In the genomic region with DNA sequence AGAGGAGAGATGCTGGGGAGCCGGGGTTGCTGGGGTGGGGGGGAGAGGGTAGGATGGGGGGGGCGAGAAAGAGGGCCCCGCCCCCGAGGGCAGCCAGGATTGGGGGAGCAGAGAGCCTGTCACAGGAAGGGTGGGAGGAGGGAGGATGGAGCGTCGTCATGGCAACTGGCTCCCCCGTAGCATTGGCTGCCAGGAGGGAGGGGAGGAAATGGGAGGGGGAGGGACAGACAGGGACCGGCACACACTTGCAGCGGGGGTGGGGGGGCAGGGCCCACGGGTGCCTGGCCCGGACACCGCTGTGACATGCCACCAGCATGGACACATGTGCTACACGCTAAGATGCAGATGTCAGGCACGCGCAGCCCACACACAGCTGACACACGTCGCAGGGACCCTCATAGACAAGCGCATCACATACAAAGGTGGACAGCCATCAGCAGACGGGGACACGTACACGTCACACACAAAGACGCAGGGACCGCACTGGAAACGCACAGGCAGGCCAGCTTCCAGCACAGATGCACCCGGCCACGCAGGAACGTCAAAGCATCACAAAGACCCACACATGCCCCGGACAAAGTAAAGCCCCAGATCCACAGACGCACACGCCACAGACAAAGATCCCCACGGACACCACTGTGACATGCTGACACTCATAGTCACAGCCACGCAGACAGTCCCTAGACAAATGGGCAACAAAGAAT, we compare ENCODE assay signal across 8 cellular contexts. TPM values are rescaled to one million over a fixed set of nuclear protein-coding genes. Genes with fewer than 3 reads are reported as not detected.
DNase-seq lines count a peak whose midpoint lies in the region; ATAC-seq and TF ChIP-seq lines count a peak whose summit lies in the region.

A gene with protein sequence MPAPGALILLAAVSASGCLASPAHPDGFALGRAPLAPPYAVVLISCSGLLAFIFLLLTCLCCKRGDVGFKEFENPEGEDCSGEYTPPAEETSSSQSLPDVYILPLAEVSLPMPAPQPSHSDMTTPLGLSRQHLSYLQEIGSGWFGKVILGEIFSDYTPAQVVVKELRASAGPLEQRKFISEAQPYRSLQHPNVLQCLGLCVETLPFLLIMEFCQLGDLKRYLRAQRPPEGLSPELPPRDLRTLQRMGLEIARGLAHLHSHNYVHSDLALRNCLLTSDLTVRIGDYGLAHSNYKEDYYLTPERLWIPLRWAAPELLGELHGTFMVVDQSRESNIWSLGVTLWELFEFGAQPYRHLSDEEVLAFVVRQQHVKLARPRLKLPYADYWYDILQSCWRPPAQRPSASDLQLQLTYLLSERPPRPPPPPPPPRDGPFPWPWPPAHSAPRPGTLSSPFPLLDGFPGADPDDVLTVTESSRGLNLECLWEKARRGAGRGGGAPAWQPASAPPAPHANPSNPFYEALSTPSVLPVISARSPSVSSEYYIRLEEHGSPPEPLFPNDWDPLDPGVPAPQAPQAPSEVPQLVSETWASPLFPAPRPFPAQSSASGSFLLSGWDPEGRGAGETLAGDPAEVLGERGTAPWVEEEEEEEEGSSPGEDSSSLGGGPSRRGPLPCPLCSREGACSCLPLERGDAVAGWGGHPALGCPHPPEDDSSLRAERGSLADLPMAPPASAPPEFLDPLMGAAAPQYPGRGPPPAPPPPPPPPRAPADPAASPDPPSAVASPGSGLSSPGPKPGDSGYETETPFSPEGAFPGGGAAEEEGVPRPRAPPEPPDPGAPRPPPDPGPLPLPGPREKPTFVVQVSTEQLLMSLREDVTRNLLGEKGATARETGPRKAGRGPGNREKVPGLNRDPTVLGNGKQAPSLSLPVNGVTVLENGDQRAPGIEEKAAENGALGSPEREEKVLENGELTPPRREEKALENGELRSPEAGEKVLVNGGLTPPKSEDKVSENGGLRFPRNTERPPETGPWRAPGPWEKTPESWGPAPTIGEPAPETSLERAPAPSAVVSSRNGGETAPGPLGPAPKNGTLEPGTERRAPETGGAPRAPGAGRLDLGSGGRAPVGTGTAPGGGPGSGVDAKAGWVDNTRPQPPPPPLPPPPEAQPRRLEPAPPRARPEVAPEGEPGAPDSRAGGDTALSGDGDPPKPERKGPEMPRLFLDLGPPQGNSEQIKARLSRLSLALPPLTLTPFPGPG (N-terminal part only) (minus strand): TSS at position 36 of the 704 bp plus-strand sequence. CDS start 259 bp downstream, outside the sequence.

- H3K4me1 Mint-ChIP-seq in Caco-2 (ENCODE audit: low read depth, unreplicated experiment) (peaks cover 24% of the 10 kb centered on the region), neural progenitor cell (peaks cover 30% of the 10 kb centered on the region), type B pancreatic cell (ENCODE audit: unreplicated experiment) (peaks cover 5% of the 10 kb centered on the region)

- H3K36me3 ChIP-seq in Caco-2 (ENCODE audit: control insufficient read depth, insufficient read depth, low read length) = no peaks in the 10 kb centered on the region
- H3K36me3 ChIP-seq in neural progenitor cell = no peaks in the 10 kb centered on the region

- DNase-seq in Caco-2 = peak in 1 of 2 experiments; percentile 43
- peak; percentile 70 for DNase-seq in NCI-H1694 treated with DMSO at 0.1 percent for 48 hours (lab: John Stamatoyannopoulos, UW)
- peak; percentile 82 for DNase-seq in activated CD4-positive, alpha-beta T cell treated with anti-CD3 and anti-CD28 coated beads for 48 hours
- peak; percentile 77 to 95 (median 93) for DNase-seq in dorsolateral prefrontal cortex
- DNase-seq in neural progenitor cell (ENCODE audit: low spot score) = peak; percentile 87
- DNase-seq in type B pancreatic cell (ENCODE audit: extremely low spot score, unreplicated experiment) = no peak

- peak within 1 kb of the TSS; percentile 53 for H3K27ac Mint-ChIP-seq in Caco-2 (ENCODE audit: unreplicated experiment)
- H3K27ac Mint-ChIP-seq in neural progenitor cell = peak within 1 kb of the TSS; percentile 81
- peak within 1 kb of the TSS; percentile 77 for H3K27ac Mint-ChIP-seq in type B pancreatic cell

- ATAC-seq in GM18511 (IDR thresholded peaks at IDR 0.05; ENCODE audit: unreplicated experiment) (no peak), GM21619 (IDR thresholded peaks at IDR 0.05; ENCODE audit: unreplicated experiment) (no peak)

- no peaks in the 10 kb centered on the region for H4K20me1 ChIP-seq in neural progenitor cell (ENCODE audit: low read depth)

- no peak within 1 kb of the TSS for H3K9ac ChIP-seq in neural progenitor cell

- intact Hi-C loops in Caco-2 (cut with micrococcal nuclease; ENCODE audit: unreplicated experiment) (loop anchor here (2.0 kb wide), 1 partner anchor 43 kb away; no protein-coding TSS in a partner anchor), dorsolateral prefrontal cortex (cut with DNase I) (loop anchor here in 1 of 2 donors (2.0 kb wide), 1 partner anchor 149 kb away; a partner anchor contains a TSS)

- peak within 1 kb of the TSS; percentile 13 to 97 (median 90) for H3K27ac ChIP-seq in dorsolateral prefrontal cortex
- no peak within 1 kb of the TSS for H3K27ac ChIP-seq in neural progenitor cell

- H3K4me1 ChIP-seq in Caco-2 (peaks cover 19% of the 10 kb centered on the region), neural progenitor cell (no peaks in the 10 kb centered on the region)

- CTCF ChIA-PET in Caco-2 (lab: Charles Lee) = no interaction called here

- no peaks in the 10 kb centered on the region for H3K9me3 Mint-ChIP-seq in Caco-2 (ENCODE audit: unreplicated experiment)
- H3K9me3 Mint-ChIP-seq in neural progenitor cell = no peaks in the 10 kb centered on the region
- no peaks in the 10 kb centered on the region for H3K9me3 Mint-ChIP-seq in type B pancreatic cell

- TF ChIP-seq CTCF in Caco-2 (IDR thresholded peaks at IDR 0.05; ENCODE audit: insufficient read depth in 1 of 2, low read depth in 1 of 2, low read length in 1 of 2, severe bottlenecking in 1 of 2, unreplicated experiment in 1 of 2) (no peak), dorsolateral prefrontal cortex (IDR thresholded peaks at IDR 0.05 in 54 of 56, conservative IDR thresholded peaks at IDR 0.05 in 2 of 56; ENCODE audit: low read depth in 1 of 56, partially characterized antibody in 56 of 56) (no peak), neural progenitor cell (IDR thresholded peaks at IDR 0.05) (no peak), type B pancreatic cell (conservative IDR thresholded peaks at IDR 0.05) (no peak)

- no peaks in the 10 kb centered on the region for H3K79me2 ChIP-seq in neural progenitor cell (ENCODE audit: low read depth)

- H3K4me3 ChIP-seq in Caco-2 (ENCODE audit: low read depth, low read length) (peak within 1 kb of the TSS; percentile 32), dorsolateral prefrontal cortex (peak within 1 kb of the TSS; percentile 52 to 87 (median 77)), neural progenitor cell (peak within 1 kb of the TSS; percentile 52)

- POLR2A ChIA-PET in Caco-2 (lab: Charles Lee) = interaction anchor here (0.5 kb wide), 1 partner anchor 342 kb away, joined by 6 read pairs; no protein-coding TSS in a partner anchor

- peak within 1 kb of the TSS; percentile 92 for H3K4me2 ChIP-seq in neural progenitor cell

- H2AFZ ChIP-seq in neural progenitor cell (replicated peaks) = peak within 1 kb of the TSS; percentile 56

- no peaks in the 10 kb centered on the region for H3K27me3 ChIP-seq in Caco-2 (replicated peaks; ENCODE audit: control insufficient read depth, insufficient read depth, low read length)
- H3K27me3 ChIP-seq in dorsolateral prefrontal cortex = peaks cover 0 to 3% (median 0%) of the 10 kb centered on the region in 45 donors
- H3K27me3 ChIP-seq in neural progenitor cell = peaks cover 30% of the 10 kb centered on the region

- H3K4me3 Mint-ChIP-seq in Caco-2 (ENCODE audit: unreplicated experiment) (peak within 1 kb of the TSS; percentile 62), neural progenitor cell (peak within 1 kb of the TSS; percentile 90), type B pancreatic cell (peak within 1 kb of the TSS; percentile 87)

- H3K9me3 ChIP-seq in Caco-2 (no peaks in the 10 kb centered on the region), neural progenitor cell (ENCODE audit: low read depth) (no peaks in the 10 kb centered on the region)

- BruUV-seq in Caco-2 (replicated peaks; lab: Mats Ljungman, UMichigan) = no TSS peak

- H3F3A ChIP-seq in neural progenitor cell (ENCODE audit: low read depth) = peaks cover 30% of the 10 kb centered on the region

- H3K27me3 Mint-ChIP-seq in Caco-2 (ENCODE audit: insufficient read depth, unreplicated experiment) (no peaks in the 10 kb centered on the region), neural progenitor cell (ENCODE audit: insufficient read depth, low read depth) (peaks cover 12% of the 10 kb centered on the region), type B pancreatic cell (peaks cover 4% of the 10 kb centered on the region)

- H3K36me3 Mint-ChIP-seq in Caco-2 (ENCODE audit: insufficient read depth, unreplicated experiment) (peaks cover 11% of the 10 kb centered on the region), neural progenitor cell (no peaks in the 10 kb centered on the region), type B pancreatic cell (no peaks in the 10 kb centered on the region)

RNA-seq across cellular contexts. Expression of the gene that starts here (rescaled TPM):
- total RNA-seq in Caco-2 (2022) = 22.4 and 22.6 TPM in 2 replicates
- 100 to 1,000 TPM in 62 of 120 experiments, 10 to 100 TPM in 58; 47.3 to 143 (median 101) TPM for total RNA-seq in dorsolateral prefrontal cortex
- 0.02 and 3.5 TPM in 2 replicates for total RNA-seq in neural progenitor cell (ENCODE audit: low replicate concordance)
- 12.2 and 21.6 TPM in 2 replicates for total RNA-seq in type B pancreatic cell (ENCODE audit: low replicate concordance)
